In genomic region chr5:143417503-143418139, GRCh38 we compare ENCODE assay signal across 26 cellular contexts. TPM values are rescaled to one million over a fixed set of nuclear protein-coding genes. Genes with fewer than 3 reads are reported as not detected.
DNase-seq lines count a peak whose midpoint lies in the region; ATAC-seq, FAIRE-seq and TF ChIP-seq lines count a peak whose summit lies in the region.
"Had no signal": no experiment of that assay in that cellular context is flagged by ENCODE, and none has a peak within 500 bp of the region (broad histone marks: within the 10 kb centered on the region; RNA-seq: fewer than 3 reads in every experiment).

No MANE protein-coding gene starts in this region.

- H3K27me3 Mint-ChIP-seq in CD4-positive, CD25-positive, alpha-beta regulatory T cell: no peaks in the 10 kb centered on the region
- no peaks in the 10 kb centered on the region for H3K27me3 Mint-ChIP-seq in T-helper 17 cell
- H3K27me3 Mint-ChIP-seq: activated CD4-positive, alpha-beta T cell treated with anti-CD3 and anti-CD28 coated beads, Interleukin-2, amount 10 ng/mL, durations not matched to agents 24 days and 14 days; memory B cell had no signal

- no peak overlapping the region for H3K27ac ChIP-seq in CD4-positive, CD25-positive, alpha-beta regulatory T cell (ENCODE audit: insufficient read depth, low read length, poor library complexity, severe bottlenecking)
- H3K27ac ChIP-seq: cardiac muscle cell, neutrophil, psoas muscle, testis, WERI-Rb-1 had no signal

- no peaks in the 10 kb centered on the region for H3K36me3 Mint-ChIP-seq in CD4-positive, CD25-positive, alpha-beta regulatory T cell
- no peaks in the 10 kb centered on the region for H3K36me3 Mint-ChIP-seq in T-helper 17 cell (ENCODE audit: low read depth)
- H3K36me3 Mint-ChIP-seq: activated naive CD4-positive, alpha-beta T cell treated with anti-CD3 and anti-CD28 coated beads, Interleukin-2, amount 50 U/mL, for 72 hours; memory B cell had no signal

- TF ChIP-seq CTCF in mucosa of descending colon (IDR thresholded peaks at IDR 0.05): no peak

- peak; percentile 18 for FAIRE-seq in GM19239 (lab: Jason Lieb, UNC)
- FAIRE-seq: H54, urothelium cell line had no signal

- H3K9me3 Mint-ChIP-seq in CD4-positive, CD25-positive, alpha-beta regulatory T cell: peaks cover 0 to 1% (median 0%) of the 10 kb centered on the region in 7 donors
- H3K9me3 Mint-ChIP-seq: activated CD4-positive, alpha-beta T cell treated with anti-CD3 and anti-CD28 coated beads, Interleukin-2, amount 10 ng/mL, durations not matched to agents 24 days and 14 days; activated naive CD4-positive, alpha-beta T cell treated with anti-CD3 and anti-CD28 coated beads, Interleukin-2, amount 50 U/mL, for 72 hours; activated T-helper 2 cell treated with anti-CD3 and anti-CD28 coated beads, Interferon-gamma antibody, Interleukin-2, Interleukin-4, amounts not matched to agents 10 μg/mL and 5 μg/mL and 100 μg/mL, durations not matched to agents 14 hours and 24 hours and 36 hours; memory B cell had no signal

- ATAC-seq in CD4-positive, CD25-positive, alpha-beta regulatory T cell (ENCODE audit: low read depth in 2 of 2): no peak
- ATAC-seq in T-helper 17 cell (no peak), mucosa of descending colon (peak; percentile 54), GM18870 (IDR thresholded peaks at IDR 0.05; ENCODE audit: unreplicated experiment) (no peak)
- ATAC-seq in activated CD4-positive, CD25-positive, alpha-beta regulatory T cell treated with anti-CD3 and anti-CD28 coated beads, Interleukin-2, amount 50 U/mL, for 24 hours: no peak
- ATAC-seq: esophagus mucosa, psoas muscle had no signal

- H3K4me3 Mint-ChIP-seq in CD4-positive, CD25-positive, alpha-beta regulatory T cell: no peak overlapping the region
- H3K4me3 Mint-ChIP-seq in T-helper 17 cell: peak overlapping the region; percentile 66
- H3K4me3 Mint-ChIP-seq: endodermal cell, memory B cell had no signal

- no peak overlapping the region for H3K27ac Mint-ChIP-seq in CD4-positive, CD25-positive, alpha-beta regulatory T cell
- peak overlapping the region; percentile 70 for H3K27ac Mint-ChIP-seq in T-helper 17 cell
- H3K27ac Mint-ChIP-seq: endodermal cell had no signal

- H3K27me3 ChIP-seq in CD4-positive, CD25-positive, alpha-beta regulatory T cell (ENCODE audit: control insufficient read depth, insufficient read depth, low read length): no peaks in the 10 kb centered on the region
- H3K27me3 ChIP-seq: cardiac muscle cell, testis had no signal

- H3K4me1 ChIP-seq in CD4-positive, CD25-positive, alpha-beta regulatory T cell (ENCODE audit: control insufficient read depth, insufficient read depth, low read length, poor library complexity, severe bottlenecking): peaks cover 18% of the 10 kb centered on the region
- H3K4me1 ChIP-seq in mucosa of descending colon (ENCODE audit: low read depth): peaks cover 23% of the 10 kb centered on the region
- H3K4me1 ChIP-seq: testis had no signal

- DNase-seq in CD4-positive, CD25-positive, alpha-beta regulatory T cell: no peak
- no peak for DNase-seq in GM19239 (ENCODE audit: insufficient read length, low spot score)
- DNase-seq in T-helper 17 cell: no peak
- DNase-seq in mucosa of descending colon: no peak
- no peak for DNase-seq in NCI-H1417 treated with DMSO at 0.1 percent for 48 hours (lab: John Stamatoyannopoulos, UW)
- DNase-seq: activated CD4-positive, alpha-beta T cell treated with anti-CD3 and anti-CD28 coated beads, Interleukin-2, amount 10 ng/mL, durations not matched to agents 24 days and 14 days; aorta; endodermal cell; foreskin melanocyte; MM.1S; NCI-H2227 treated with DMSO at 0.1 percent for 48 hours; psoas muscle; stimulated activated naive CD8-positive, alpha-beta T cell treated with anti-CD3 and anti-CD28 coated beads, Interleukin-15, Interleukin-2, amounts not matched to agents 100 U/mL and 50 U/mL, for 24 hours; testis; WERI-Rb-1 had no signal

- H3K4me1 Mint-ChIP-seq in CD4-positive, CD25-positive, alpha-beta regulatory T cell: peaks cover 9 to 30% (median 26%) of the 10 kb centered on the region in 4 donors
- H3K4me1 Mint-ChIP-seq in T-helper 17 cell: peaks cover 19% of the 10 kb centered on the region

- peak overlapping the region; percentile 11 for H3K4me3 ChIP-seq in CD4-positive, CD25-positive, alpha-beta regulatory T cell (ENCODE audit: low read depth, low read length)
- H3K4me3 ChIP-seq in mucosa of descending colon: no peak overlapping the region
- H3K4me3 ChIP-seq: cardiac muscle cell, psoas muscle, testis had no signal

- intact Hi-C loops in mucosa of descending colon (cut with DNase I, micrococcal nuclease): no loop called here

- H3K9me3 ChIP-seq in CD4-positive, CD25-positive, alpha-beta regulatory T cell (ENCODE audit: control insufficient read depth in 2 of 2, low read length in 2 of 2): no peaks in the 10 kb centered on the region
- H3K9me3 ChIP-seq in T-helper 17 cell (ENCODE audit: control insufficient read depth, low read length, poor library complexity, severe bottlenecking) (no peaks in the 10 kb centered on the region), mucosa of descending colon (no peaks in the 10 kb centered on the region)
- H3K9me3 ChIP-seq: neutrophil, psoas muscle, testis had no signal

- H3K36me3 ChIP-seq in CD4-positive, CD25-positive, alpha-beta regulatory T cell (ENCODE audit: control insufficient read depth, insufficient read depth, low read length): no peaks in the 10 kb centered on the region
- H3K36me3 ChIP-seq in mucosa of descending colon (ENCODE audit: low read depth): no peaks in the 10 kb centered on the region
- H3K36me3 ChIP-seq: cardiac muscle cell, neutrophil, WERI-Rb-1 had no signal

RNA-seq across cellular contexts. Expression of gene NR3C1, which starts 14.1 kb away (rescaled TPM):
- total RNA-seq in CD4-positive, CD25-positive, alpha-beta regulatory T cell: 154 TPM
- polyA plus RNA-seq in CD4-positive, CD25-positive, alpha-beta regulatory T cell: 10 to 100 TPM; 62.5 to 85.5 (median 71.3) TPM
- 100 to 1,000 TPM; 118 to 133 TPM for total RNA-seq in T-helper 17 cell
- total RNA-seq in mucosa of descending colon: 10 to 100 TPM; 25.6 to 59.0 (median 27.7) TPM
- total RNA-seq: HT-29 had no signal
